Comparison of ENCODE assay signal across 16 cellular contexts in the genomic region with DNA sequence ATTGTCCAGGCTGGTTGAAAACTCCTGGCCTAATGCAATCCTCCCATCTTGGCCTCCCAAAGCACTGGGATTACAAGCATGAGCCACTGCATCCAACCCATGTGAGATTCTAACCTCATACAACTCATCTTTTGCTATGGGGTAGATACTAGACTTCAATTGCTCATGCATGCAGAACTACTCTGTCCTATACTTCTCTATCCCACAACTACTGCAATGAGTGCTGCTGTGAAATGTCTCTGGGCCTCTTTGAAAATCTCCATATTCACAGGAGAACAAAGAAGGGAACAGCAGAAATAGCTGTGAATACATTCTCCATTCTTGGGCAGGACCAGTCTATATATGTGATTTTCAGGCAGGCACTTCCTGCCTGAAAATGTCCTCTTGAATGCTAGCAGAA.
DNase-seq lines count a peak whose midpoint lies in the region; ATAC-seq and TF ChIP-seq lines count a peak whose summit lies in the region.
"Had no signal": no experiment of that assay in that cellular context is flagged by ENCODE, and none has a peak within 500 bp of the region (broad histone marks: within the 10 kb centered on the region; RNA-seq: fewer than 3 reads in every experiment).

No MANE protein-coding gene starts in this region.

- no peaks in the 10 kb centered on the region for H4K20me1 ChIP-seq in DOHH2 (ENCODE audit: control insufficient read depth, insufficient read depth, low read depth, low read length)

- peaks cover 62% of the 10 kb centered on the region for H3K4me1 ChIP-seq in DOHH2 (ENCODE audit: control insufficient read depth, low read length)
- H3K4me1 ChIP-seq: BE2C had no signal

- no peaks in the 10 kb centered on the region for H3K9me2 ChIP-seq in DOHH2 (replicated peaks; ENCODE audit: control insufficient read depth, low read length)

- no peak for TF ChIP-seq CTCF in CD4-positive, alpha-beta T cell (IDR thresholded peaks at IDR 0.05)
- TF ChIP-seq CTCF in DOHH2 (IDR thresholded peaks at IDR 0.05; ENCODE audit: low read depth, low read length, poor library complexity, severe bottlenecking), result no peak
- no peak for TF ChIP-seq CTCF in WTC11 (IDR thresholded peaks at IDR 0.05)
- TF ChIP-seq CTCF in nephron (IDR thresholded peaks at IDR 0.05; ENCODE audit: unreplicated experiment in 3 of 3), result no peak

- intact Hi-C loops in CD4-positive, alpha-beta T cell (cut with DNase I, micrococcal nuclease), result no loop called here

- no peaks in the 10 kb centered on the region for H3K9me3 Mint-ChIP-seq in CD4-positive, alpha-beta T cell
- H3K9me3 Mint-ChIP-seq in WTC11 (no peaks in the 10 kb centered on the region), nephron (no peaks in the 10 kb centered on the region)
- H3K9me3 Mint-ChIP-seq: H9 had no signal

- peak overlapping the region; percentile 73 for H3K4me2 ChIP-seq in DOHH2 (ENCODE audit: low read length)

- no peaks in the 10 kb centered on the region for H3K9me3 ChIP-seq in CD4-positive, alpha-beta T cell (ENCODE audit: control insufficient read depth, low read length)
- H3K9me3 ChIP-seq in DOHH2 (ENCODE audit: control insufficient read depth, insufficient read depth, low read length), result no peaks in the 10 kb centered on the region
- H3K9me3 ChIP-seq: BE2C, SJCRH30 had no signal

- H3K4me3 Mint-ChIP-seq in CD4-positive, alpha-beta T cell, result peak overlapping the region; percentile 16
- H3K4me3 Mint-ChIP-seq in WTC11 (no peak overlapping the region), nephron (no peak overlapping the region)
- H3K4me3 Mint-ChIP-seq: H9 had no signal

- POLR2A ChIA-PET in CD4-positive, alpha-beta T cell (lab: Charles Lee), result interaction anchor here (2.4 kb wide), 1 partner anchor 10 kb away, joined by 10 read pairs; no protein-coding TSS in a partner anchor
- POLR2A ChIA-PET in WTC11 (lab: Charles Lee), result no interaction called here

- H3K36me3 Mint-ChIP-seq in CD4-positive, alpha-beta T cell (ENCODE audit: low read depth), result no peaks in the 10 kb centered on the region
- H3K36me3 Mint-ChIP-seq in WTC11 (no peaks in the 10 kb centered on the region), nephron (ENCODE audit: low read depth) (peaks cover 4% of the 10 kb centered on the region)

- H3K27ac ChIP-seq in CD4-positive, alpha-beta T cell (ENCODE audit: low read depth, low read length), result no peak overlapping the region
- H3K27ac ChIP-seq in DOHH2 (ENCODE audit: low read depth, low read length), result peak overlapping the region; percentile 83
- H3K27ac ChIP-seq in substantia nigra (ENCODE audit: low read depth, low read length, poor library complexity, severe bottlenecking), result no peak overlapping the region
- H3K27ac ChIP-seq: RWPE1, SJCRH30 had no signal

- H3K79me2 ChIP-seq in DOHH2 (ENCODE audit: control insufficient read depth, low read length), result peaks cover 15% of the 10 kb centered on the region

- no peaks in the 10 kb centered on the region for H3K36me3 ChIP-seq in DOHH2 (ENCODE audit: control insufficient read depth, low read length)
- H3K36me3 ChIP-seq: BE2C, SJCRH30 had no signal

- peak overlapping the region; percentile 32 for H3K27ac Mint-ChIP-seq in CD4-positive, alpha-beta T cell
- H3K27ac Mint-ChIP-seq in WTC11 (0 out of 2 replicates have a peak overlapping the region, but pooled peaks have one; percentile 21), nephron (peak overlapping the region in 2 of 3 experiments; percentile 4 to 34)
- H3K27ac Mint-ChIP-seq: H9 had no signal

- peaks cover 47% of the 10 kb centered on the region for H3K4me1 Mint-ChIP-seq in CD4-positive, alpha-beta T cell (ENCODE audit: low read depth)
- H3K4me1 Mint-ChIP-seq in WTC11 (peaks cover 36% of the 10 kb centered on the region), nephron (peaks cover 30% of the 10 kb centered on the region)

- peaks cover 13% of the 10 kb centered on the region for H3F3A ChIP-seq in DOHH2 (ENCODE audit: control insufficient read depth, insufficient read depth)

- no peaks in the 10 kb centered on the region for H3K27me3 Mint-ChIP-seq in CD4-positive, alpha-beta T cell
- H3K27me3 Mint-ChIP-seq in WTC11 (ENCODE audit: low read depth) (no peaks in the 10 kb centered on the region), nephron (ENCODE audit: low read depth) (no peaks in the 10 kb centered on the region)

- H3K27me3 ChIP-seq in CD4-positive, alpha-beta T cell (ENCODE audit: control insufficient read depth, insufficient read depth, low read length), result no peaks in the 10 kb centered on the region
- no peaks in the 10 kb centered on the region for H3K27me3 ChIP-seq in DOHH2 (ENCODE audit: control insufficient read depth, low read length)
- H3K27me3 ChIP-seq: BE2C, SJCRH30 had no signal

- in situ Hi-C loops in KBM-7 (cut with MboI; ENCODE audit: low pct_unique_long_range_greater_than_20kb, low sequenced_read_pairs), result no loop called here

- no peak for ATAC-seq in CD4-positive, alpha-beta T cell (ENCODE audit: poor library complexity)
- ATAC-seq in WTC11, result peak; percentile 38
- ATAC-seq in GM19023 (IDR thresholded peaks at IDR 0.05; ENCODE audit: unreplicated experiment), result no peak

- CTCF ChIA-PET in CD4-positive, alpha-beta T cell (lab: Charles Lee), result no interaction called here
- CTCF ChIA-PET in WTC11 (lab: Charles Lee), result interaction anchor here (0.6 kb wide), 1 partner anchor 457 kb away, joined by 4 read pairs; no protein-coding TSS in a partner anchor

- H3K4me3 ChIP-seq in DOHH2 (ENCODE audit: low read length), result peak overlapping the region; percentile 54
- H3K4me3 ChIP-seq: SJCRH30 had no signal

- DNase-seq in CD4-positive, alpha-beta T cell, result no peak
- DNase-seq in WTC11 (ENCODE audit: low spot score) (no peak), substantia nigra (lab: John Stamatoyannopoulos, UW) (no peak), KBM-7 (no peak)
- DNase-seq: BE2C; H9; NCI-H1436 treated with DMSO at 0.1 percent for 48 hours; NCI-H2107; NCI-H226; NCI-H69; NK-92 treated with Interleukin-12 subunit alpha and Interleukin-12 subunit beta, amount 100 ng/mL, for 24 hours; SJCRH30 had no signal

TF ChIP-seq in WTC11, 78 proteins besides CTCF, POLR2A, EP300 and RAD21:
- TF ChIP-seq, protein P1, sequence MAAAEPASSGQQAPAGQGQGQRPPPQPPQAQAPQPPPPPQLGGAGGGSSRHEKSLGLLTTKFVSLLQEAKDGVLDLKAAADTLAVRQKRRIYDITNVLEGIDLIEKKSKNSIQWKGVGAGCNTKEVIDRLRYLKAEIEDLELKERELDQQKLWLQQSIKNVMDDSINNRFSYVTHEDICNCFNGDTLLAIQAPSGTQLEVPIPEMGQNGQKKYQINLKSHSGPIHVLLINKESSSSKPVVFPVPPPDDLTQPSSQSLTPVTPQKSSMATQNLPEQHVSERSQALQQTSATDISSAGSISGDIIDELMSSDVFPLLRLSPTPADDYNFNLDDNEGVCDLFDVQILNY (CRISPR knock-in tag; IDR thresholded peaks at IDR 0.05), result no peak
- TF ChIP-seq KAT7 (CRISPR knock-in tag; IDR thresholded peaks at IDR 0.05; ENCODE audit: borderline replicate concordance), result no peak
- TF ChIP-seq, protein P2, sequence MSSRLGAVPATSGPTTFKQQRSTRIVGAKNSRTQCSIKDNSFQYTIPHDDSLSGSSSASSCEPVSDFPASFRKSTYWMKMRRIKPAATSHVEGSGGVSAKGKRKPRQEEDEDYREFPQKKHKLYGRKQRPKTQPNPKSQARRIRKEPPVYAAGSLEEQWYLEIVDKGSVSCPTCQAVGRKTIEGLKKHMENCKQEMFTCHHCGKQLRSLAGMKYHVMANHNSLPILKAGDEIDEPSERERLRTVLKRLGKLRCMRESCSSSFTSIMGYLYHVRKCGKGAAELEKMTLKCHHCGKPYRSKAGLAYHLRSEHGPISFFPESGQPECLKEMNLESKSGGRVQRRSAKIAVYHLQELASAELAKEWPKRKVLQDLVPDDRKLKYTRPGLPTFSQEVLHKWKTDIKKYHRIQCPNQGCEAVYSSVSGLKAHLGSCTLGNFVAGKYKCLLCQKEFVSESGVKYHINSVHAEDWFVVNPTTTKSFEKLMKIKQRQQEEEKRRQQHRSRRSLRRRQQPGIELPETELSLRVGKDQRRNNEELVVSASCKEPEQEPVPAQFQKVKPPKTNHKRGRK (CRISPR knock-in tag; IDR thresholded peaks at IDR 0.05; ENCODE audit: borderline replicate concordance), result no peak
- TF ChIP-seq EMX1 (CRISPR knock-in tag; IDR thresholded peaks at IDR 0.05), result no peak
